1 cellular context compared by ENCODE assay signal in the genomic region with DNA sequence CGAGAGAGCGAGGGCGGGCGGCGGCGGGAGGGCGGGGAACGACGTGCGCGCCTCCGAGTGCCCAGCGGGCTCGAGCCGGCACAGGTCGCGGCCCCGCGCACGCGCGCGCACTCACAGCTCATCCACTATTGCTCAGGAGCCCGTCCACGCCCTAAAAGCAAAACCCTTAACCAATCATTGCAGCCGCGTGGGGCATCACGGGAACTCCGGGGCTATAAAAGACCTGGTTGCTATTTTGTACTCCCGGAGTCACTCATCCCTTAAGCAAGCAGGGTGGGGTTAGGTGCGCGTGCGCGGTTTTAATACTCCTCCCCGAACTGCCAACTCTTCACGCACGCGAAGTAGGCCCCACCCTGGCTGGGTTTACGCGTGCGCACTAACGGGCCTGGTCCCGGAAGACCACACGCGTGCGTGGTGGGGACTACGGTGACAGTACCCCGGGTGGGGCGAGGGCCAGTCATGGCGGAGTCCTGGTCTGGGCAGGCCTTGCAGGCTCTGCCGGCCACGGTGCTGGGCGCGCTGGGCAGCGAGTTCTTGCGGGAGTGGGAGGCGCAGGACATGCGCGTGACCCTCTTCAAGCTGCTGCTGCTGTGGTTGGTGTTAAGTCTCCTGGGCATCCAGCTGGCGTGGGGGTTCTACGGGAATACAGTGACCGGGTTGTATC.
A peak's percentile ranks its signal among the peaks of the same experiment; 100 is the strongest.
TF ChIP-seq lines count a peak whose summit lies in the region.

A gene (minus strand): TSS at position 9 of the 664 bp plus-strand sequence. CDS start 36,387 bp downstream, outside the sequence.
A gene with protein sequence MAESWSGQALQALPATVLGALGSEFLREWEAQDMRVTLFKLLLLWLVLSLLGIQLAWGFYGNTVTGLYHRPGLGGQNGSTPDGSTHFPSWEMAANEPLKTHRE (plus strand): TSS at position 456 of the 664 bp plus-strand sequence. CDS start 4 bp downstream, at position 460.

TF ChIP-seq in K562, 482 proteins besides CTCF, POLR2A, EP300 and RAD21 (continued from another document and continues in another):
- TF ChIP-seq, protein P1, sequence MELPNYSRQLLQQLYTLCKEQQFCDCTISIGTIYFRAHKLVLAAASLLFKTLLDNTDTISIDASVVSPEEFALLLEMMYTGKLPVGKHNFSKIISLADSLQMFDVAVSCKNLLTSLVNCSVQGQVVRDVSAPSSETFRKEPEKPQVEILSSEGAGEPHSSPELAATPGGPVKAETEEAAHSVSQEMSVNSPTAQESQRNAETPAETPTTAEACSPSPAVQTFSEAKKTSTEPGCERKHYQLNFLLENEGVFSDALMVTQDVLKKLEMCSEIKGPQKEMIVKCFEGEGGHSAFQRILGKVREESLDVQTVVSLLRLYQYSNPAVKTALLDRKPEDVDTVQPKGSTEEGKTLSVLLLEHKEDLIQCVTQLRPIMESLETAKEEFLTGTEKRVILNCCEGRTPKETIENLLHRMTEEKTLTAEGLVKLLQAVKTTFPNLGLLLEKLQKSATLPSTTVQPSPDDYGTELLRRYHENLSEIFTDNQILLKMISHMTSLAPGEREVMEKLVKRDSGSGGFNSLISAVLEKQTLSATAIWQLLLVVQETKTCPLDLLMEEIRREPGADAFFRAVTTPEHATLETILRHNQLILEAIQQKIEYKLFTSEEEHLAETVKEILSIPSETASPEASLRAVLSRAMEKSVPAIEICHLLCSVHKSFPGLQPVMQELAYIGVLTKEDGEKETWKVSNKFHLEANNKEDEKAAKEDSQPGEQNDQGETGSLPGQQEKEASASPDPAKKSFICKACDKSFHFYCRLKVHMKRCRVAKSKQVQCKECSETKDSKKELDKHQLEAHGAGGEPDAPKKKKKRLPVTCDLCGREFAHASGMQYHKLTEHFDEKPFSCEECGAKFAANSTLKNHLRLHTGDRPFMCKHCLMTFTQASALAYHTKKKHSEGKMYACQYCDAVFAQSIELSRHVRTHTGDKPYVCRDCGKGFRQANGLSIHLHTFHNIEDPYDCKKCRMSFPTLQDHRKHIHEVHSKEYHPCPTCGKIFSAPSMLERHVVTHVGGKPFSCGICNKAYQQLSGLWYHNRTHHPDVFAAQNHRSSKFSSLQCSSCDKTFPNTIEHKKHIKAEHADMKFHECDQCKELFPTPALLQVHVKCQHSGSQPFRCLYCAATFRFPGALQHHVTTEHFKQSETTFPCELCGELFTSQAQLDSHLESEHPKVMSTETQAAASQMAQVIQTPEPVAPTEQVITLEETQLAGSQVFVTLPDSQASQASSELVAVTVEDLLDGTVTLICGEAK (IDR thresholded peaks at IDR 0.05): no peak
- TF ChIP-seq, protein P1 (CRISPR knock-in tag; IDR thresholded peaks at IDR 0.05): no peak
- TF ChIP-seq ZFX (CRISPR knock-in tag; IDR thresholded peaks at IDR 0.05): peak; percentile 92
- TF ChIP-seq RBFOX2 (IDR thresholded peaks at IDR 0.05; ENCODE audit: low read depth, low read length): peak; percentile 89
- TF ChIP-seq PRPF4 (IDR thresholded peaks at IDR 0.05; ENCODE audit: insufficient read depth, low read depth, low read length, poor library complexity, severe bottlenecking): no peak
- TF ChIP-seq POLR3G (IDR thresholded peaks at IDR 0.05; ENCODE audit: extremely low read depth, insufficient read length, insufficient replicate concordance): no peak
- TF ChIP-seq CXXC5 (CRISPR knock-in tag; IDR thresholded peaks at IDR 0.05): no peak; the same call in 1 of the 2 replicates
- TF ChIP-seq, protein P2, sequence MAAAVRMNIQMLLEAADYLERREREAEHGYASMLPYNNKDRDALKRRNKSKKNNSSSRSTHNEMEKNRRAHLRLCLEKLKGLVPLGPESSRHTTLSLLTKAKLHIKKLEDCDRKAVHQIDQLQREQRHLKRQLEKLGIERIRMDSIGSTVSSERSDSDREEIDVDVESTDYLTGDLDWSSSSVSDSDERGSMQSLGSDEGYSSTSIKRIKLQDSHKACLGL (CRISPR knock-in tag; IDR thresholded peaks at IDR 0.05; ENCODE audit: borderline replicate concordance, poor library complexity, severe bottlenecking): no peak
- TF ChIP-seq CC2D1A (IDR thresholded peaks at IDR 0.05): no peak
- TF ChIP-seq, protein P3, sequence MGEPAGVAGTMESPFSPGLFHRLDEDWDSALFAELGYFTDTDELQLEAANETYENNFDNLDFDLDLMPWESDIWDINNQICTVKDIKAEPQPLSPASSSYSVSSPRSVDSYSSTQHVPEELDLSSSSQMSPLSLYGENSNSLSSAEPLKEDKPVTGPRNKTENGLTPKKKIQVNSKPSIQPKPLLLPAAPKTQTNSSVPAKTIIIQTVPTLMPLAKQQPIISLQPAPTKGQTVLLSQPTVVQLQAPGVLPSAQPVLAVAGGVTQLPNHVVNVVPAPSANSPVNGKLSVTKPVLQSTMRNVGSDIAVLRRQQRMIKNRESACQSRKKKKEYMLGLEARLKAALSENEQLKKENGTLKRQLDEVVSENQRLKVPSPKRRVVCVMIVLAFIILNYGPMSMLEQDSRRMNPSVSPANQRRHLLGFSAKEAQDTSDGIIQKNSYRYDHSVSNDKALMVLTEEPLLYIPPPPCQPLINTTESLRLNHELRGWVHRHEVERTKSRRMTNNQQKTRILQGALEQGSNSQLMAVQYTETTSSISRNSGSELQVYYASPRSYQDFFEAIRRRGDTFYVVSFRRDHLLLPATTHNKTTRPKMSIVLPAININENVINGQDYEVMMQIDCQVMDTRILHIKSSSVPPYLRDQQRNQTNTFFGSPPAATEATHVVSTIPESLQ (CRISPR knock-in tag; IDR thresholded peaks at IDR 0.05): peak; percentile 73; the same call in 1 of the 2 replicates
- TF ChIP-seq POLR2B (IDR thresholded peaks at IDR 0.05; ENCODE audit: low read depth, partially characterized antibody): peak; percentile 88
- TF ChIP-seq HNRNPUL1 (IDR thresholded peaks at IDR 0.05; ENCODE audit: low read length): no peak
- peak; percentile 61 for TF ChIP-seq PHF20 (IDR thresholded peaks at IDR 0.05; ENCODE audit: partially characterized antibody)
- TF ChIP-seq, protein P4, sequence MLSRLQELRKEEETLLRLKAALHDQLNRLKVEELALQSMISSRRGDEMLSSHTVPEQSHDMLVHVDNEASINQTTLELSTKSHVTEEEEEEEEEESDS (CRISPR knock-in tag; IDR thresholded peaks at IDR 0.05): no peak
- peak; percentile 45 to 86; a peak in 3 of 4 replicates for TF ChIP-seq MAZ (CRISPR knock-in tag; conservative IDR thresholded peaks at IDR 0.05 in 1 of 2, IDR thresholded peaks at IDR 0.05 in 1 of 2)
- TF ChIP-seq, protein P5, sequence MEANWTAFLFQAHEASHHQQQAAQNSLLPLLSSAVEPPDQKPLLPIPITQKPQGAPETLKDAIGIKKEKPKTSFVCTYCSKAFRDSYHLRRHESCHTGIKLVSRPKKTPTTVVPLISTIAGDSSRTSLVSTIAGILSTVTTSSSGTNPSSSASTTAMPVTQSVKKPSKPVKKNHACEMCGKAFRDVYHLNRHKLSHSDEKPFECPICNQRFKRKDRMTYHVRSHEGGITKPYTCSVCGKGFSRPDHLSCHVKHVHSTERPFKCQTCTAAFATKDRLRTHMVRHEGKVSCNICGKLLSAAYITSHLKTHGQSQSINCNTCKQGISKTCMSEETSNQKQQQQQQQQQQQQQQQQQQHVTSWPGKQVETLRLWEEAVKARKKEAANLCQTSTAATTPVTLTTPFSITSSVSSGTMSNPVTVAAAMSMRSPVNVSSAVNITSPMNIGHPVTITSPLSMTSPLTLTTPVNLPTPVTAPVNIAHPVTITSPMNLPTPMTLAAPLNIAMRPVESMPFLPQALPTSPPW (CRISPR knock-in tag; IDR thresholded peaks at IDR 0.05): peak; percentile 79
- TF ChIP-seq KDM4B (IDR thresholded peaks at IDR 0.05; ENCODE audit: borderline replicate concordance in 2 of 2, low read depth in 1 of 2): no peak
- peak; percentile 82; the same call in 1 of the 2 replicates for TF ChIP-seq ZNF766 (CRISPR knock-in tag; conservative IDR thresholded peaks at IDR 0.05)
- TF ChIP-seq SIN3B (IDR thresholded peaks at IDR 0.05; ENCODE audit: low read depth): peak; percentile 14; the same call in 1 of the 2 replicates
- TF ChIP-seq ETV5 (CRISPR knock-in tag; IDR thresholded peaks at IDR 0.05; ENCODE audit: low read depth): no peak
- peak; percentile 72 for TF ChIP-seq MYC (IDR thresholded peaks at IDR 0.05; ENCODE audit: low read depth, low read length)
- TF ChIP-seq MYC (CRISPR knock-in tag; IDR thresholded peaks at IDR 0.05; ENCODE audit: borderline replicate concordance, low read depth): peak; percentile 46; the same call in 1 of the 2 replicates
- TF ChIP-seq BACH1 (tag; IDR thresholded peaks at IDR 0.05): no peak
- TF ChIP-seq, protein P6, sequence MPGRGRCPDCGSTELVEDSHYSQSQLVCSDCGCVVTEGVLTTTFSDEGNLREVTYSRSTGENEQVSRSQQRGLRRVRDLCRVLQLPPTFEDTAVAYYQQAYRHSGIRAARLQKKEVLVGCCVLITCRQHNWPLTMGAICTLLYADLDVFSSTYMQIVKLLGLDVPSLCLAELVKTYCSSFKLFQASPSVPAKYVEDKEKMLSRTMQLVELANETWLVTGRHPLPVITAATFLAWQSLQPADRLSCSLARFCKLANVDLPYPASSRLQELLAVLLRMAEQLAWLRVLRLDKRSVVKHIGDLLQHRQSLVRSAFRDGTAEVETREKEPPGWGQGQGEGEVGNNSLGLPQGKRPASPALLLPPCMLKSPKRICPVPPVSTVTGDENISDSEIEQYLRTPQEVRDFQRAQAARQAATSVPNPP (IDR thresholded peaks at IDR 0.05; ENCODE audit: borderline replicate concordance, insufficient read depth, insufficient read length): no peak
- no peak for TF ChIP-seq YBX1 (IDR thresholded peaks at IDR 0.05)
- no peak for TF ChIP-seq ESRRB (CRISPR knock-in tag; IDR thresholded peaks at IDR 0.05; ENCODE audit: borderline replicate concordance)
- TF ChIP-seq KHSRP (IDR thresholded peaks at IDR 0.05): no peak
- TF ChIP-seq SIRT6 (IDR thresholded peaks at IDR 0.05; ENCODE audit: low read depth, low read length): no peak
- TF ChIP-seq, protein P7, sequence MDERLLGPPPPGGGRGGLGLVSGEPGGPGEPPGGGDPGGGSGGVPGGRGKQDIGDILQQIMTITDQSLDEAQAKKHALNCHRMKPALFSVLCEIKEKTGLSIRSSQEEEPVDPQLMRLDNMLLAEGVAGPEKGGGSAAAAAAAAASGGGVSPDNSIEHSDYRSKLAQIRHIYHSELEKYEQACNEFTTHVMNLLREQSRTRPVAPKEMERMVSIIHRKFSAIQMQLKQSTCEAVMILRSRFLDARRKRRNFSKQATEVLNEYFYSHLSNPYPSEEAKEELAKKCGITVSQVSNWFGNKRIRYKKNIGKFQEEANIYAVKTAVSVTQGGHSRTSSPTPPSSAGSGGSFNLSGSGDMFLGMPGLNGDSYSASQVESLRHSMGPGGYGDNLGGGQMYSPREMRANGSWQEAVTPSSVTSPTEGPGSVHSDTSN (CRISPR knock-in tag; IDR thresholded peaks at IDR 0.05; ENCODE audit: low read depth): no peak
- TF ChIP-seq, protein P7 (tag; conservative IDR thresholded peaks at IDR 0.05; ENCODE audit: low read depth): no peak
- TF ChIP-seq, protein P8, sequence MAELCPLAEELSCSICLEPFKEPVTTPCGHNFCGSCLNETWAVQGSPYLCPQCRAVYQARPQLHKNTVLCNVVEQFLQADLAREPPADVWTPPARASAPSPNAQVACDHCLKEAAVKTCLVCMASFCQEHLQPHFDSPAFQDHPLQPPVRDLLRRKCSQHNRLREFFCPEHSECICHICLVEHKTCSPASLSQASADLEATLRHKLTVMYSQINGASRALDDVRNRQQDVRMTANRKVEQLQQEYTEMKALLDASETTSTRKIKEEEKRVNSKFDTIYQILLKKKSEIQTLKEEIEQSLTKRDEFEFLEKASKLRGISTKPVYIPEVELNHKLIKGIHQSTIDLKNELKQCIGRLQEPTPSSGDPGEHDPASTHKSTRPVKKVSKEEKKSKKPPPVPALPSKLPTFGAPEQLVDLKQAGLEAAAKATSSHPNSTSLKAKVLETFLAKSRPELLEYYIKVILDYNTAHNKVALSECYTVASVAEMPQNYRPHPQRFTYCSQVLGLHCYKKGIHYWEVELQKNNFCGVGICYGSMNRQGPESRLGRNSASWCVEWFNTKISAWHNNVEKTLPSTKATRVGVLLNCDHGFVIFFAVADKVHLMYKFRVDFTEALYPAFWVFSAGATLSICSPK (IDR thresholded peaks at IDR 0.05; ENCODE audit: borderline replicate concordance): no peak
- TF ChIP-seq JUNB (CRISPR knock-in tag; conservative IDR thresholded peaks at IDR 0.05): no peak
- no peak for TF ChIP-seq ZNF431 (CRISPR knock-in tag; IDR thresholded peaks at IDR 0.05)
- TF ChIP-seq CBX5 (IDR thresholded peaks at IDR 0.05; ENCODE audit: borderline replicate concordance, low read depth): no peak
- no peak for TF ChIP-seq ZBED1 (IDR thresholded peaks at IDR 0.05)
- TF ChIP-seq CBFA2T2 (conservative IDR thresholded peaks at IDR 0.05): no peak
- TF ChIP-seq EP400 (IDR thresholded peaks at IDR 0.05): peak; percentile 78
- no peak for TF ChIP-seq TCF7L2 (IDR thresholded peaks at IDR 0.05; ENCODE audit: low read depth, low read length)
- no peak for TF ChIP-seq NR3C1 (CRISPR knock-in tag; IDR thresholded peaks at IDR 0.05)
- peak; percentile 21; the same call in 1 of the 2 replicates for TF ChIP-seq DMBX1 (CRISPR knock-in tag; IDR thresholded peaks at IDR 0.05; ENCODE audit: borderline replicate concordance)
- TF ChIP-seq ZC3H11A (IDR thresholded peaks at IDR 0.05; ENCODE audit: low read depth, low read length): no peak
